Comparison of ENCODE assay signal across 16 cellular contexts in the genomic region with DNA sequence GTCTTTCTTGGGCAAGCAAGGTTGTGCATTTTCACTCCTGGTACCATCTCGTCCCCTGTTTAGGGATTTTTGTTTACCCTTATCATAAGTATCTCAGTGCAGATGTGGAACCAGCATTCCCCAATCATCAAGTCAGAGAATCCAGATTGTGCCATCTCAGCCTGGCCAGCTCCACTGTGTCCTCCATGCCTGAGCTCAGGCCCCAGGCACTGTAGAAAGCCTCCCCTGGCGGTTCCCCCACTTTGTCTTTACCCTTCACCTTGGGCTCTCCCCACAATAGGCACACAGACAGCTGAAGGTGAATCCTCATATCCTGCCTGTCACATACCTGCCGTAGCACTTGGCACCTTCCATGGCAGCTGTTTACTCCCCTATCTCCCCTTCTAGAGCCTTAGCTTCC.
A peak's percentile ranks its signal among the peaks of the same experiment; 100 is the strongest.
DNase-seq lines count a peak whose midpoint lies in the region; ATAC-seq, FAIRE-seq and TF ChIP-seq lines count a peak whose summit lies in the region.
"Had no signal": no experiment of that assay in that cellular context is flagged by ENCODE, and none has a peak within 500 bp of the region (broad histone marks: within the 10 kb centered on the region; RNA-seq: fewer than 3 reads in every experiment).

No MANE protein-coding gene starts in this region.

- CTCF ChIA-PET in H1 (lab: Charles Lee; ENCODE audit: partially characterized antibody), result interaction anchor here (1.0 kb wide), 1 partner anchor 175 kb away, joined by 3 read pairs; no protein-coding TSS in a partner anchor

- DNase-seq in cardiac muscle cell (ENCODE audit: low read depth in 1 of 2, low spot score in 1 of 2), result no peak
- no peak for DNase-seq in left ventricle myocardium inferior
- DNase-seq in H1 (ENCODE audit: low read depth in 1 of 2, low spot score in 2 of 2), result no peak
- no peak for DNase-seq in neuronal stem cell (ENCODE audit: low spot score)
- DNase-seq in amniotic stem cell (lab: John Stamatoyannopoulos, UW), result no peak
- DNase-seq in NCI-H1694 (lab: John Stamatoyannopoulos, UW), result no peak
- DNase-seq in HUDEP-2 (lab: John Stamatoyannopoulos, UW; ENCODE audit: unreplicated experiment in 76 of 76), result no peak
- DNase-seq: 8988T; AML-193; Caco-2; CD8-positive, alpha-beta memory T cell; GF-D8; HCEC 1CT had no signal

- no peak overlapping the region for H3K14ac ChIP-seq in H1 (ENCODE audit: insufficient read length)
- H3K14ac ChIP-seq in neuronal stem cell (ENCODE audit: low read length), result peak overlapping the region; percentile 2

- no peak overlapping the region for H2AK5ac ChIP-seq in H1 (ENCODE audit: low read depth, low read length)
- H2AK5ac ChIP-seq in neuronal stem cell (ENCODE audit: low read depth, low read length), result no peak overlapping the region

- H2BK120ac ChIP-seq in H1 (replicated peaks; ENCODE audit: low read depth, low read length) (no peak overlapping the region), neuronal stem cell (ENCODE audit: low read depth, low read length) (no peak overlapping the region)

- TF ChIP-seq CTCF in cardiac muscle cell (IDR thresholded peaks at IDR 0.05; ENCODE audit: low read depth, low read length), result no peak
- TF ChIP-seq CTCF in left ventricle myocardium inferior (IDR thresholded peaks at IDR 0.05; ENCODE audit: borderline replicate concordance), result no peak
- no peak for TF ChIP-seq CTCF in H1 (IDR thresholded peaks at IDR 0.05; ENCODE audit: control extremely low read depth in 1 of 3, insufficient read depth in 1 of 3, low read depth in 1 of 3, low read length in 3 of 3)

- no peak overlapping the region for H3K23ac ChIP-seq in H1 (ENCODE audit: insufficient read length)
- no peak overlapping the region for H3K23ac ChIP-seq in neuronal stem cell (ENCODE audit: low read depth, low read length, poor library complexity)

- intact Hi-C loops in left ventricle myocardium inferior (cut with micrococcal nuclease), result no loop called here

- H3K18ac ChIP-seq in H1 (ENCODE audit: extremely low read depth, low read length), result no peak overlapping the region
- H3K18ac ChIP-seq in neuronal stem cell (ENCODE audit: low read length), result no peak overlapping the region

- no peaks in the 10 kb centered on the region for H3K27me3 ChIP-seq in cardiac muscle cell
- H3K27me3 ChIP-seq in left ventricle myocardium inferior (ENCODE audit: low read depth), result peaks cover 79% of the 10 kb centered on the region
- H3K27me3 ChIP-seq in H1 (replicated peaks in 1 of 4; ENCODE audit: control insufficient read depth in 3 of 4, extremely low read depth in 1 of 4, insufficient read depth in 3 of 4, low read length in 3 of 4), result no peaks in the 10 kb centered on the region; a peak in 1 of 7 replicates
- peaks cover 0 to 68% (median 0%) of the 10 kb centered on the region in 3 experiments for H3K27me3 ChIP-seq in neuronal stem cell (ENCODE audit: control insufficient read depth in 3 of 3, insufficient read depth in 3 of 3, low read depth in 1 of 3, low read length in 3 of 3)

- TF ChIP-seq EP300 in H1 (IDR thresholded peaks at IDR 0.05; ENCODE audit: borderline replicate concordance in 1 of 2, low read depth in 2 of 2, low read length in 2 of 2), result no peak

- no peak overlapping the region for H3K4me3 ChIP-seq in cardiac muscle cell
- no peak overlapping the region for H3K4me3 ChIP-seq in left ventricle myocardium inferior
- H3K4me3 ChIP-seq in H1 (ENCODE audit: extremely low read depth in 1 of 4, insufficient read depth in 2 of 4, low read depth in 3 of 4, low read length in 4 of 4), result no peak overlapping the region
- H3K4me3 ChIP-seq in neuronal stem cell (ENCODE audit: low read length in 2 of 2), result no peak overlapping the region
- H3K4me3 ChIP-seq: BLaER1 had no signal

- H3K9ac ChIP-seq in H1 (replicated peaks in 1 of 4; ENCODE audit: extremely low read depth in 1 of 4, low read depth in 3 of 4, low read length in 3 of 4), result no peak overlapping the region
- H3K9ac ChIP-seq in neuronal stem cell (ENCODE audit: low read depth, low read length, poor library complexity), result no peak overlapping the region
- H3K9ac ChIP-seq: BLaER1 had no signal

- H3K79me2 ChIP-seq in H1 (ENCODE audit: control insufficient read depth in 1 of 2, insufficient read depth in 2 of 2, low read length in 2 of 2), result no peaks in the 10 kb centered on the region

- H3K79me1 ChIP-seq in H1 (ENCODE audit: low read depth, low read length) (no peaks in the 10 kb centered on the region), neuronal stem cell (ENCODE audit: low read depth, low read length) (no peaks in the 10 kb centered on the region)

- ATAC-seq in HG03280 (IDR thresholded peaks at IDR 0.05; ENCODE audit: unreplicated experiment), result no peak

- H4K20me1 ChIP-seq in H1 (replicated peaks in 1 of 2; ENCODE audit: control insufficient read depth in 1 of 2, insufficient read depth in 2 of 2, low read length in 2 of 2), result no peaks in the 10 kb centered on the region
- H4K20me1 ChIP-seq: BLaER1 had no signal

- H3K9me3 ChIP-seq in cardiac muscle cell (ENCODE audit: low read depth) (no peaks in the 10 kb centered on the region), left ventricle myocardium inferior (replicated peaks) (no peaks in the 10 kb centered on the region), H1 (ENCODE audit: insufficient read depth in 2 of 2, low read depth in 1 of 2, low read length in 1 of 2) (no peaks in the 10 kb centered on the region), neuronal stem cell (replicated peaks in 1 of 2; ENCODE audit: control insufficient read depth in 2 of 2, insufficient read depth in 1 of 2, low read depth in 1 of 2, low read length in 2 of 2) (no peaks in the 10 kb centered on the region)
- H3K9me3 ChIP-seq: BLaER1, Caco-2 had no signal

- no peak overlapping the region for H4K5ac ChIP-seq in H1 (ENCODE audit: insufficient read length, low read depth, low read length)

- no peaks in the 10 kb centered on the region for H3K23me2 ChIP-seq in H1 (ENCODE audit: low read depth, low read length)

- no peak overlapping the region; the same call in 1 of the 2 replicates for H2BK12ac ChIP-seq in H1 (ENCODE audit: low read depth, low read length)
- no peak overlapping the region for H2BK12ac ChIP-seq in neuronal stem cell (ENCODE audit: low read length)

- H4K8ac ChIP-seq in H1 (ENCODE audit: extremely low read depth, insufficient read depth, low read length) (no peak overlapping the region; the same call in 1 of the 2 replicates), neuronal stem cell (ENCODE audit: low read depth, low read length) (no peak overlapping the region)

- H3K4ac ChIP-seq in H1 (replicated peaks; ENCODE audit: insufficient read length, low read depth, low read length), result no peak overlapping the region
- H3K4ac ChIP-seq in neuronal stem cell (ENCODE audit: low read length), result no peak overlapping the region

- no peaks in the 10 kb centered on the region for H3K36me3 ChIP-seq in cardiac muscle cell
- no peaks in the 10 kb centered on the region for H3K36me3 ChIP-seq in left ventricle myocardium inferior
- no peaks in the 10 kb centered on the region; a peak in 1 of 8 replicates for H3K36me3 ChIP-seq in H1 (ENCODE audit: control insufficient read depth in 2 of 4, insufficient read depth in 4 of 4, low read length in 3 of 4)
- H3K36me3 ChIP-seq in neuronal stem cell (replicated peaks in 1 of 2; ENCODE audit: control insufficient read depth in 2 of 2, insufficient read depth in 2 of 2, low read length in 2 of 2), result no peaks in the 10 kb centered on the region
- H3K36me3 ChIP-seq: BLaER1 had no signal

- H2BK15ac ChIP-seq in H1 (ENCODE audit: low read length), result no peak overlapping the region
- H2BK15ac ChIP-seq in neuronal stem cell (ENCODE audit: low read length), result no peak overlapping the region

- no peak for TF ChIP-seq RAD21 in H1 (IDR thresholded peaks at IDR 0.05 in 1 of 2, conservative IDR thresholded peaks at IDR 0.05 in 1 of 2; ENCODE audit: low read depth in 2 of 2, low read length in 2 of 2)

- H3K4me2 ChIP-seq in H1 (ENCODE audit: insufficient read depth in 1 of 2, low read depth in 2 of 2, low read length in 2 of 2) (no peak overlapping the region), neuronal stem cell (ENCODE audit: insufficient read depth, low read length, poor library complexity, severe bottlenecking) (no peak overlapping the region)
- H3K4me2 ChIP-seq: BLaER1 had no signal

- no peak overlapping the region for H3K56ac ChIP-seq in H1 (replicated peaks; ENCODE audit: insufficient read length, low read depth, low read length)

- no peak overlapping the region for H2AFZ ChIP-seq in H1 (ENCODE audit: low read length)
- H2AFZ ChIP-seq in neuronal stem cell (ENCODE audit: low read length), result no peak overlapping the region

- H4K91ac ChIP-seq in H1 (replicated peaks; ENCODE audit: insufficient read length, low read length) (no peak overlapping the region), neuronal stem cell (ENCODE audit: low read depth, low read length, poor library complexity) (no peak overlapping the region)

- FAIRE-seq in H1 (lab: Jason Lieb, UNC), result no peak
- FAIRE-seq: GM19239 had no signal

- H2BK5ac ChIP-seq in H1 (ENCODE audit: low read depth, low read length) (0 out of 2 replicates have a peak overlapping the region, but pooled peaks have one; percentile 10), neuronal stem cell (ENCODE audit: low read length) (no peak overlapping the region)

- POLR2A ChIA-PET in H1 (lab: Charles Lee; ENCODE audit: partially characterized antibody), result no interaction called here

- 88% methylated on average over 3 of the region's 3 CpGs; no CpG with 5 or more reads in 1 of the 2 experiments for WGBS in H1 (ENCODE audit: extremely low coverage in 1 of 2, insufficient coverage in 1 of 2, insufficient read length in 1 of 2, insufficient replicate concordance in 2 of 2, low coverage in 1 of 2, low lambda C conversion rate in 2 of 2, missing lambda C conversion rate in 1 of 2), 2 experiments
- no CpG with 5 or more reads among the region's 3 CpGs for WGBS in neuronal stem cell (ENCODE audit: extremely low coverage in 2 of 2, insufficient read length in 2 of 2, insufficient replicate concordance in 1 of 2), 2 donors

- H2BK20ac ChIP-seq in H1 (ENCODE audit: low read length), result no peak overlapping the region

- H3K27ac ChIP-seq in cardiac muscle cell (peak overlapping the region; percentile 84), left ventricle myocardium inferior (replicated peaks) (no peak overlapping the region), H1 (ENCODE audit: low read depth, low read length) (no peak overlapping the region), neuronal stem cell (replicated peaks; ENCODE audit: low read length) (no peak overlapping the region)
- H3K27ac ChIP-seq: BLaER1 had no signal

- H3K4me1 ChIP-seq in cardiac muscle cell (ENCODE audit: low read depth) (peaks cover 25% of the 10 kb centered on the region), left ventricle myocardium inferior (peaks cover 6% of the 10 kb centered on the region), H1 (replicated peaks in 1 of 4; ENCODE audit: control insufficient read depth in 3 of 4, insufficient read depth in 4 of 4, low read length in 3 of 4) (no peaks in the 10 kb centered on the region), neuronal stem cell (ENCODE audit: control insufficient read depth in 2 of 2, insufficient read depth in 1 of 2, low read depth in 1 of 2, low read length in 2 of 2) (peaks cover 0 to 2% of the 10 kb centered on the region in 2 donors)
- H3K4me1 ChIP-seq: Caco-2 had no signal

- TF ChIP-seq POLR2A in H1 (IDR thresholded peaks at IDR 0.05; ENCODE audit: control extremely low read depth in 1 of 2, low read depth in 2 of 2, low read length in 2 of 2), result no peak

TF ChIP-seq in H1, 55 proteins besides CTCF, POLR2A, EP300 and RAD21 (continues in another document):
- TF ChIP-seq SIRT6 (IDR thresholded peaks at IDR 0.05; ENCODE audit: low read length), result no peak
